2 cellular contexts compared by ENCODE assay signal in genomic region chr2:38748391-38748790, GRCh38.
TF ChIP-seq lines count a peak whose summit lies in the region.

No MANE protein-coding gene starts in this region.

TF ChIP-seq in GM12878, 131 proteins besides CTCF, POLR2A, EP300 and RAD21:
- TF ChIP-seq POLR2AphosphoS5 (IDR thresholded peaks at IDR 0.05; ENCODE audit: low read length) (0 out of 2 replicates have a peak, but pooled peaks have one; percentile 20), IRF4 (IDR thresholded peaks at IDR 0.05; ENCODE audit: low read depth, low read length) (no peak), MLLT1 (IDR thresholded peaks at IDR 0.05) (peak; percentile 47; the same call in 1 of the 2 replicates), PAX5 (IDR thresholded peaks at IDR 0.05; ENCODE audit: borderline replicate concordance, low read depth, low read length) (no peak), ZNF592 (IDR thresholded peaks at IDR 0.05) (no peak), ZBED1 (IDR thresholded peaks at IDR 0.05; ENCODE audit: borderline replicate concordance) (0 out of 2 replicates have a peak, but pooled peaks have one; percentile 17), MYC (IDR thresholded peaks at IDR 0.05; ENCODE audit: insufficient read depth, insufficient read length, insufficient replicate concordance, low read length, severe bottlenecking) (no peak), TCF7 (IDR thresholded peaks at IDR 0.05; ENCODE audit: borderline replicate concordance) (no peak)

TF ChIP-seq in neural cell, 6 proteins besides CTCF, POLR2A, EP300 and RAD21:
- TF ChIP-seq EZH2 (IDR thresholded peaks at IDR 0.05; ENCODE audit: borderline replicate concordance, insufficient read depth, low read length, poor library complexity, severe bottlenecking): no peak
- TF ChIP-seq MXI1 (conservative IDR thresholded peaks at IDR 0.05; ENCODE audit: poor library complexity, severe bottlenecking): no peak
- no peak for TF ChIP-seq SMC3 (conservative IDR thresholded peaks at IDR 0.05; ENCODE audit: poor library complexity)
- no peak for TF ChIP-seq TAF1 (IDR thresholded peaks at IDR 0.05; ENCODE audit: low read depth)
- no peak for TF ChIP-seq POLR2AphosphoS5 (IDR thresholded peaks at IDR 0.05)
- no peak for TF ChIP-seq REST (IDR thresholded peaks at IDR 0.05; ENCODE audit: borderline replicate concordance)
